ENCODE assay signal across 11 cellular contexts in the genomic region with DNA sequence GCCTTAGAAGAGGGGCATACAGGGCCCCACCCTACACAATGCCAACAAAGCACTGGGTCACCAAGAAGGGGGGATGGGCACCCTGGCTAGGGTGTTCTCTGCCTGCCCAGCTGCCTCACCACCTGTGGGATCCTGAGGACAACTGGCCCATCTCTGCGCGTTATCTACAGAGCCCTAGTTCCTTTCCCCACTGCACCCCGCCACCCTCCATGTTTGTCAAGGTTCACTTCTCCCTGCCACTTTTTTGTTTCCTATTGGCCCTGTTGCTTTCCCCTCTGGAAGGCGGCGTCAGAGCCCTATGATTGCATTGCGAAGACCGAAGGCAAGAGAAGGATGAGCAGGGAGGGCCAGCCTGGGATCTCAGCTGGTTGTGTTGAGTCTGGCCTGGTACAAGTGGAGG. TPM values are rescaled to one million over a fixed set of nuclear protein-coding genes. Genes with fewer than 3 reads are reported as not detected.
DNase-seq lines count a peak whose midpoint lies in the region; ATAC-seq and TF ChIP-seq lines count a peak whose summit lies in the region.
"Had no signal": no experiment of that assay in that cellular context is flagged by ENCODE, and none has a peak within 500 bp of the region (broad histone marks: within the 10 kb centered on the region; RNA-seq: fewer than 3 reads in every experiment).

No MANE protein-coding gene starts in this region.

- no peak for DNase-seq in T-helper 2 cell treated with Interferon-gamma antibody and Interleukin-4, amounts not matched to agents 5 μg/mL and 100 μg/mL, for 36 hours (ENCODE audit: low spot score)
- DNase-seq in T-helper 2 cell: no peak
- no peak for DNase-seq in activated B cell treated with CpG ODN at 0.5 μM for 24 hours
- DNase-seq in glutamatergic neuron: no peak
- no peak for DNase-seq in activated CD8-positive, alpha-beta memory T cell treated with anti-CD3 and anti-CD28 coated beads, Interleukin-2, amount 10 ng/mL, durations not matched to agents 7 days and 5 days
- no peak for DNase-seq in NCI-H2171 (lab: John Stamatoyannopoulos, UW)
- DNase-seq in GDM1 (lab: John Stamatoyannopoulos, UW): no peak
- DNase-seq: NCI-H446 treated with DMSO at 0.1 percent for 48 hours, SW 1271 had no signal

- intact Hi-C loops in activated B cell treated with CpG ODN at 0.5 μM for 24 hours (cut with micrococcal nuclease): no loop called here

- CTCF ChIA-PET in activated B cell treated with CpG ODN at 0.5 μM for 24 hours (lab: Charles Lee): interaction anchor here (1.5 to 11.7 kb wide), 5 partner anchors 8 to 64 kb away, joined by 4 to 416 read pairs (median 52); no protein-coding TSS in a partner anchor
- CTCF ChIA-PET in activated CD8-positive, alpha-beta memory T cell treated with anti-CD3 and anti-CD28 coated beads, Interleukin-2, amount 10 ng/mL, durations not matched to agents 7 days and 5 days (lab: Charles Lee): interaction anchor here (0.5 to 19.5 kb wide), 7 partner anchors 7 to 418 kb away, joined by 3 to 954 read pairs (median 105); a partner anchor contains a TSS

- H3K4me1 Mint-ChIP-seq in T-helper 2 cell treated with Interferon-gamma antibody and Interleukin-4, amounts not matched to agents 5 μg/mL and 100 μg/mL, for 36 hours (ENCODE audit: low read depth): peaks cover 36% of the 10 kb centered on the region
- peaks cover 25% of the 10 kb centered on the region for H3K4me1 Mint-ChIP-seq in activated B cell treated with CpG ODN at 0.5 μM for 24 hours
- peaks cover 13% of the 10 kb centered on the region for H3K4me1 Mint-ChIP-seq in glutamatergic neuron (ENCODE audit: low read depth, unreplicated experiment)
- H3K4me1 Mint-ChIP-seq in activated CD8-positive, alpha-beta memory T cell treated with anti-CD3 and anti-CD28 coated beads, Interleukin-2, amount 10 ng/mL, durations not matched to agents 7 days and 5 days: peaks cover 50% of the 10 kb centered on the region

- no peak for TF ChIP-seq CTCF in activated B cell treated with CpG ODN at 0.5 μM for 24 hours (IDR thresholded peaks at IDR 0.05)
- TF ChIP-seq CTCF in glutamatergic neuron (IDR thresholded peaks at IDR 0.05; ENCODE audit: partially characterized antibody, unreplicated experiment): no peak

- no peaks in the 10 kb centered on the region for H3K36me3 ChIP-seq in stomach smooth muscle (ENCODE audit: control insufficient read depth in 2 of 2, insufficient read depth in 2 of 2, low read length in 2 of 2)

- no peak for ATAC-seq in activated B cell treated with CpG ODN at 0.5 μM for 24 hours (ENCODE audit: low read depth)
- no peak for ATAC-seq in activated CD8-positive, alpha-beta memory T cell treated with anti-CD3 and anti-CD28 coated beads, Interleukin-2, amount 10 ng/mL, durations not matched to agents 7 days and 5 days

- peaks cover 6% of the 10 kb centered on the region for H3K27me3 Mint-ChIP-seq in T-helper 2 cell treated with Interferon-gamma antibody and Interleukin-4, amounts not matched to agents 5 μg/mL and 100 μg/mL, for 36 hours (ENCODE audit: low read depth)
- H3K27me3 Mint-ChIP-seq in activated B cell treated with CpG ODN at 0.5 μM for 24 hours: no peaks in the 10 kb centered on the region
- peaks cover 9% of the 10 kb centered on the region for H3K27me3 Mint-ChIP-seq in glutamatergic neuron (ENCODE audit: unreplicated experiment)
- peaks cover 15% of the 10 kb centered on the region for H3K27me3 Mint-ChIP-seq in activated CD8-positive, alpha-beta memory T cell treated with anti-CD3 and anti-CD28 coated beads, Interleukin-2, amount 10 ng/mL, durations not matched to agents 7 days and 5 days

- peak overlapping the region in 1 of 2 donors; percentile 29 for H3K4me3 ChIP-seq in stomach smooth muscle (ENCODE audit: low read length in 2 of 2)

- POLR2A ChIA-PET in activated B cell treated with CpG ODN at 0.5 μM for 24 hours (lab: Charles Lee): interaction anchor here (1.8 to 3.0 kb wide), 2 partner anchors 34 to 68 kb away, joined by 4 to 13 read pairs; a partner anchor contains a TSS

- peak overlapping the region in 1 of 2 donors; percentile 47 for H3K9ac ChIP-seq in stomach smooth muscle (ENCODE audit: low read length in 2 of 2)

- peak overlapping the region; percentile 49 for H3K27ac ChIP-seq in stomach smooth muscle (ENCODE audit: low read length)

- H3K36me3 Mint-ChIP-seq in T-helper 2 cell treated with Interferon-gamma antibody and Interleukin-4, amounts not matched to agents 5 μg/mL and 100 μg/mL, for 36 hours (ENCODE audit: low read depth): peaks cover 3% of the 10 kb centered on the region
- H3K36me3 Mint-ChIP-seq in activated B cell treated with CpG ODN at 0.5 μM for 24 hours (ENCODE audit: low read depth) (no peaks in the 10 kb centered on the region), glutamatergic neuron (ENCODE audit: unreplicated experiment) (no peaks in the 10 kb centered on the region)
- peaks cover 2% of the 10 kb centered on the region for H3K36me3 Mint-ChIP-seq in activated CD8-positive, alpha-beta memory T cell treated with anti-CD3 and anti-CD28 coated beads, Interleukin-2, amount 10 ng/mL, durations not matched to agents 7 days and 5 days

- H3K9me3 ChIP-seq in stomach smooth muscle (ENCODE audit: control insufficient read depth in 2 of 2, low read length in 2 of 2): no peaks in the 10 kb centered on the region

- peaks cover 61% of the 10 kb centered on the region for H3K4me1 ChIP-seq in stomach smooth muscle (ENCODE audit: control insufficient read depth, insufficient read depth, low read length)

- H3K27me3 ChIP-seq in stomach smooth muscle (ENCODE audit: control insufficient read depth in 1 of 2, insufficient read depth in 2 of 2, low read length in 2 of 2): no peaks in the 10 kb centered on the region

- H3K27ac Mint-ChIP-seq in T-helper 2 cell treated with Interferon-gamma antibody and Interleukin-4, amounts not matched to agents 5 μg/mL and 100 μg/mL, for 36 hours: no peak overlapping the region
- H3K27ac Mint-ChIP-seq in activated B cell treated with CpG ODN at 0.5 μM for 24 hours: no peak overlapping the region
- H3K27ac Mint-ChIP-seq in glutamatergic neuron (ENCODE audit: unreplicated experiment): no peak overlapping the region
- no peak overlapping the region for H3K27ac Mint-ChIP-seq in activated CD8-positive, alpha-beta memory T cell treated with anti-CD3 and anti-CD28 coated beads, Interleukin-2, amount 10 ng/mL, durations not matched to agents 7 days and 5 days

- peak overlapping the region; percentile 88 for H3K4me3 Mint-ChIP-seq in T-helper 2 cell treated with Interferon-gamma antibody and Interleukin-4, amounts not matched to agents 5 μg/mL and 100 μg/mL, for 36 hours
- H3K4me3 Mint-ChIP-seq in activated B cell treated with CpG ODN at 0.5 μM for 24 hours (peak overlapping the region; percentile 28), glutamatergic neuron (ENCODE audit: unreplicated experiment) (peak overlapping the region; percentile 21)
- no peak overlapping the region for H3K4me3 Mint-ChIP-seq in activated CD8-positive, alpha-beta memory T cell treated with anti-CD3 and anti-CD28 coated beads, Interleukin-2, amount 10 ng/mL, durations not matched to agents 7 days and 5 days

- no peaks in the 10 kb centered on the region for H3K9me3 Mint-ChIP-seq in T-helper 2 cell treated with Interferon-gamma antibody and Interleukin-4, amounts not matched to agents 5 μg/mL and 100 μg/mL, for 36 hours
- no peaks in the 10 kb centered on the region for H3K9me3 Mint-ChIP-seq in activated B cell treated with CpG ODN at 0.5 μM for 24 hours
- peaks cover 9% of the 10 kb centered on the region for H3K9me3 Mint-ChIP-seq in glutamatergic neuron (ENCODE audit: unreplicated experiment)
- H3K9me3 Mint-ChIP-seq in activated CD8-positive, alpha-beta memory T cell treated with anti-CD3 and anti-CD28 coated beads, Interleukin-2, amount 10 ng/mL, durations not matched to agents 7 days and 5 days (ENCODE audit: low read depth): no peaks in the 10 kb centered on the region

RNA-seq across cellular contexts. Expression of a gene that starts 1.6 kb away (rescaled TPM):
- total RNA-seq in activated B cell treated with CpG ODN at 0.5 μM for 24 hours (12.7 and 12.8 TPM in 2 replicates), glutamatergic neuron (ENCODE audit: unreplicated experiment) (15.7 TPM)
- total RNA-seq in activated CD8-positive, alpha-beta memory T cell treated with anti-CD3 and anti-CD28 coated beads, Interleukin-2, amount 10 ng/mL, durations not matched to agents 7 days and 5 days: 10 to 100 TPM; 13.9 to 18.5 TPM

RNA-seq across cellular contexts. Expression of a gene that starts 16.0 kb away (rescaled TPM):
- total RNA-seq in activated B cell treated with CpG ODN at 0.5 μM for 24 hours (2.7 and 5.0 TPM in 2 replicates), glutamatergic neuron (ENCODE audit: unreplicated experiment) (0.81 TPM)
- total RNA-seq in activated CD8-positive, alpha-beta memory T cell treated with anti-CD3 and anti-CD28 coated beads, Interleukin-2, amount 10 ng/mL, durations not matched to agents 7 days and 5 days: 1 to 10 TPM; 1.5 to 1.9 TPM

RNA-seq across cellular contexts. Expression of a gene that starts 45.0 kb away (rescaled TPM):
- total RNA-seq in activated B cell treated with CpG ODN at 0.5 μM for 24 hours: 103 and 126 TPM in 2 replicates
- total RNA-seq in glutamatergic neuron (ENCODE audit: unreplicated experiment): 67.9 TPM
- total RNA-seq in activated CD8-positive, alpha-beta memory T cell treated with anti-CD3 and anti-CD28 coated beads, Interleukin-2, amount 10 ng/mL, durations not matched to agents 7 days and 5 days: 100 to 1,000 TPM; 226 to 284 TPM

RNA-seq across cellular contexts. Expression of a gene that starts 49.4 kb away (rescaled TPM):
- 0.24 and 0.37 TPM in 2 replicates for total RNA-seq in activated B cell treated with CpG ODN at 0.5 μM for 24 hours
- total RNA-seq in glutamatergic neuron (ENCODE audit: unreplicated experiment): not detected
- total RNA-seq in activated CD8-positive, alpha-beta memory T cell treated with anti-CD3 and anti-CD28 coated beads, Interleukin-2, amount 10 ng/mL, durations not matched to agents 7 days and 5 days: not detected
- total RNA-seq: pulmonary artery endothelial cell had no signal
